In the genomic region with DNA sequence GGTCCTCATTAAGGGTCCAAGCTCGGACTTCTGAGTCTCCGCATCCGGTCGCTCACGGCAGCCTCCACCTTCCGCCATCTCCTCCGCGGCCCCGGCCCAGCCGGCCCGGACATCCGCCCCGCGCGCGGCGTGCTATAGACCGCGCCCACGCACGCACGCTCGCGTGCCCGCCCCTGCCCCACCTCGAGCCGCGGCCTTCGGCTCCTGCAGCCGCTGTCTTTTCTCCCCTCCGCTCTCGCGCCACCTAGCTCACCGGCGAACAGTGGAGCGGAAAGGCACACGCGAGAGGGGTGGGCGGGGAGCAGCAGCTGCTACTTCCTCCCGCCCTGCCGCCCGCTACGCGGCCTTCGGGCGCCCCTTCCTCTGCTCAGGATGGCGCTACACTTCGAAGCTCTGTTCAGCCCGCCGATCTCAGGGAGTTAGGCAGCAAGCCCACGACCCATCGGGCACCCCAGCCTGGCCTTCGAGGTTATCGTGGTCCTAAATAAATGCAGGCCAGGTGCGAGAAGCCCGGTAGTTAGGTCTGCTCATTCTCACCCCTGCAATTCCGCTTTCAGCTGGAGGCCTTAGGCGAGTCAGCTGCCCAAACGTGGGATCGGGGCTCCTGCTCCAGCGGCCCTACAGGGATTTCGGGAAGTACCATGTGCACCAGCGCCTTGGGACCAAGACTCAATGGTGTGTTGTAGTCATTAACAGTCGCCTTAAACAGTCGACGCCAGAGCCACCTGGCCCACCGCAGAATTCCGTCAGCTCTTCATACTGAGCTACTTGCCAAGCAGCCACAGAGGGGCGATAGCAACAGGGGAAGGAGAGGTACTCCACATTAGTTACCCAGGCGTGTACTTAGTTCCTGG, we compare ENCODE assay signal across 8 cellular contexts. TPM values are rescaled to one million over a fixed set of nuclear protein-coding genes. Genes with fewer than 3 reads are reported as not detected.
DNase-seq lines count a peak whose midpoint lies in the region; ATAC-seq and TF ChIP-seq lines count a peak whose summit lies in the region.

A gene with protein sequence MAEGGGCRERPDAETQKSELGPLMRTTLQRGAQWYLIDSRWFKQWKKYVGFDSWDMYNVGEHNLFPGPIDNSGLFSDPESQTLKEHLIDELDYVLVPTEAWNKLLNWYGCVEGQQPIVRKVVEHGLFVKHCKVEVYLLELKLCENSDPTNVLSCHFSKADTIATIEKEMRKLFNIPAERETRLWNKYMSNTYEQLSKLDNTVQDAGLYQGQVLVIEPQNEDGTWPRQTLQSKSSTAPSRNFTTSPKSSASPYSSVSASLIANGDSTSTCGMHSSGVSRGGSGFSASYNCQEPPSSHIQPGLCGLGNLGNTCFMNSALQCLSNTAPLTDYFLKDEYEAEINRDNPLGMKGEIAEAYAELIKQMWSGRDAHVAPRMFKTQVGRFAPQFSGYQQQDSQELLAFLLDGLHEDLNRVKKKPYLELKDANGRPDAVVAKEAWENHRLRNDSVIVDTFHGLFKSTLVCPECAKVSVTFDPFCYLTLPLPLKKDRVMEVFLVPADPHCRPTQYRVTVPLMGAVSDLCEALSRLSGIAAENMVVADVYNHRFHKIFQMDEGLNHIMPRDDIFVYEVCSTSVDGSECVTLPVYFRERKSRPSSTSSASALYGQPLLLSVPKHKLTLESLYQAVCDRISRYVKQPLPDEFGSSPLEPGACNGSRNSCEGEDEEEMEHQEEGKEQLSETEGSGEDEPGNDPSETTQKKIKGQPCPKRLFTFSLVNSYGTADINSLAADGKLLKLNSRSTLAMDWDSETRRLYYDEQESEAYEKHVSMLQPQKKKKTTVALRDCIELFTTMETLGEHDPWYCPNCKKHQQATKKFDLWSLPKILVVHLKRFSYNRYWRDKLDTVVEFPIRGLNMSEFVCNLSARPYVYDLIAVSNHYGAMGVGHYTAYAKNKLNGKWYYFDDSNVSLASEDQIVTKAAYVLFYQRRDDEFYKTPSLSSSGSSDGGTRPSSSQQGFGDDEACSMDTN (minus strand): TSS at position 107 of the 854 bp plus-strand sequence. CDS start 29 bp downstream, at position 78.

- H4K20me1 ChIP-seq in KMS-11 (ENCODE audit: insufficient read depth) = no peaks in the 10 kb centered on the region

- H3K27ac ChIP-seq in KMS-11 = peak within 1 kb of the TSS; percentile 98
- peak within 1 kb of the TSS; percentile 100 for H3K27ac ChIP-seq in muscle layer of colon (ENCODE audit: low read depth, low read length)

- peak within 1 kb of the TSS; percentile 77 for H3K4me2 ChIP-seq in KMS-11

- H3K9me3 ChIP-seq in muscle layer of colon (ENCODE audit: low read length) = no peaks in the 10 kb centered on the region

- no peak; the same call in 1 of the 2 replicates for TF ChIP-seq CTCF in KMS-11 (conservative IDR thresholded peaks at IDR 0.05; ENCODE audit: low read depth, low read length)

- H3K4me3 ChIP-seq in KMS-11 (IDR thresholded peaks at IDR 0.05; ENCODE audit: insufficient read depth, low read depth, low read length) (peak within 1 kb of the TSS; percentile 74), muscle layer of colon (ENCODE audit: low read depth in 1 of 2, low read length in 2 of 2) (peak within 1 kb of the TSS; percentile 84 to 99)

- H3K27me3 ChIP-seq in KMS-11 (ENCODE audit: insufficient read depth, low read depth) (no peaks in the 10 kb centered on the region), muscle layer of colon (ENCODE audit: control insufficient read depth in 1 of 2, insufficient read depth in 2 of 2, low read length in 2 of 2) (no peaks in the 10 kb centered on the region)

- peak; percentile 61 for DNase-seq in DMS79 (lab: John Stamatoyannopoulos, UW)
- DNase-seq in activated T-cell treated with anti-CD3 and anti-CD28 coated beads, Interleukin-2, amount 50 U/mL, for 24 hours = peak; percentile 94
- peak; percentile 75 for DNase-seq in stimulated activated CD8-positive, alpha-beta memory T cell treated with anti-CD3 and anti-CD28 coated beads, Interleukin-7, amount 100 ng/mL, for 24 hours (ENCODE audit: low read depth)

- peak; percentile 80 for ATAC-seq in GM21737 (IDR thresholded peaks at IDR 0.05; ENCODE audit: unreplicated experiment)
- ATAC-seq in esophagus mucosa = peak; percentile 96

- H3K27me3 Mint-ChIP-seq in activated T-cell treated with anti-CD3 and anti-CD28 coated beads, Interleukin-2, amount 50 U/mL, for 24 hours = no peaks in the 10 kb centered on the region

- peaks cover 25% of the 10 kb centered on the region; the same call in 1 of the 2 replicates for H3K79me2 ChIP-seq in KMS-11 (ENCODE audit: insufficient read depth, low read depth)

- H3K4me1 ChIP-seq in KMS-11 (ENCODE audit: low read depth, poor library complexity, severe bottlenecking) (peaks cover 6% of the 10 kb centered on the region), muscle layer of colon (ENCODE audit: insufficient read depth, low read length) (peaks cover 11% of the 10 kb centered on the region)

- H3K36me3 ChIP-seq in KMS-11 (ENCODE audit: insufficient read depth) (no peaks in the 10 kb centered on the region), muscle layer of colon (ENCODE audit: insufficient read depth, low read length) (peaks cover 14% of the 10 kb centered on the region)

- H3K36me3 Mint-ChIP-seq in activated T-cell treated with anti-CD3 and anti-CD28 coated beads, Interleukin-2, amount 50 U/mL, for 24 hours (ENCODE audit: low read depth) = peaks cover 34% of the 10 kb centered on the region

- peaks cover 49% of the 10 kb centered on the region for H3K4me1 Mint-ChIP-seq in activated T-cell treated with anti-CD3 and anti-CD28 coated beads, Interleukin-2, amount 50 U/mL, for 24 hours (ENCODE audit: low read depth)

- peak within 1 kb of the TSS; percentile 81 for H2AFZ ChIP-seq in KMS-11 (ENCODE audit: low read depth)

- H3K27ac Mint-ChIP-seq in activated T-cell treated with anti-CD3 and anti-CD28 coated beads, Interleukin-2, amount 50 U/mL, for 24 hours = peak within 1 kb of the TSS; percentile 92

- H3K4me3 Mint-ChIP-seq in activated T-cell treated with anti-CD3 and anti-CD28 coated beads, Interleukin-2, amount 50 U/mL, for 24 hours = peak within 1 kb of the TSS; percentile 97

- no peaks in the 10 kb centered on the region for H3K9me3 Mint-ChIP-seq in activated T-cell treated with anti-CD3 and anti-CD28 coated beads, Interleukin-2, amount 50 U/mL, for 24 hours

- H3K9ac ChIP-seq in KMS-11 (peak within 1 kb of the TSS; percentile 91), muscle layer of colon (ENCODE audit: low read length) (peak within 1 kb of the TSS; percentile 83)

TF ChIP-seq in PFSK-1, 5 proteins besides CTCF, POLR2A, EP300 and RAD21:
- TF ChIP-seq POLR2AphosphoS5 (IDR thresholded peaks at IDR 0.05; ENCODE audit: low read depth, low read length) (peak; percentile 54; the same call in 1 of the 2 replicates), SIN3A (IDR thresholded peaks at IDR 0.05; ENCODE audit: borderline replicate concordance, insufficient read depth, low read length) (no peak), TAF1 (IDR thresholded peaks at IDR 0.05; ENCODE audit: borderline replicate concordance, insufficient read depth, low read length) (peak; percentile 68; the same call in 1 of the 2 replicates), FOXP2 (optimal IDR thresholded peaks at IDR 0.05; ENCODE audit: borderline replicate concordance, extremely low read depth, extremely low read length, insufficient read depth) (peak; percentile 84)
- TF ChIP-seq, protein P1, sequence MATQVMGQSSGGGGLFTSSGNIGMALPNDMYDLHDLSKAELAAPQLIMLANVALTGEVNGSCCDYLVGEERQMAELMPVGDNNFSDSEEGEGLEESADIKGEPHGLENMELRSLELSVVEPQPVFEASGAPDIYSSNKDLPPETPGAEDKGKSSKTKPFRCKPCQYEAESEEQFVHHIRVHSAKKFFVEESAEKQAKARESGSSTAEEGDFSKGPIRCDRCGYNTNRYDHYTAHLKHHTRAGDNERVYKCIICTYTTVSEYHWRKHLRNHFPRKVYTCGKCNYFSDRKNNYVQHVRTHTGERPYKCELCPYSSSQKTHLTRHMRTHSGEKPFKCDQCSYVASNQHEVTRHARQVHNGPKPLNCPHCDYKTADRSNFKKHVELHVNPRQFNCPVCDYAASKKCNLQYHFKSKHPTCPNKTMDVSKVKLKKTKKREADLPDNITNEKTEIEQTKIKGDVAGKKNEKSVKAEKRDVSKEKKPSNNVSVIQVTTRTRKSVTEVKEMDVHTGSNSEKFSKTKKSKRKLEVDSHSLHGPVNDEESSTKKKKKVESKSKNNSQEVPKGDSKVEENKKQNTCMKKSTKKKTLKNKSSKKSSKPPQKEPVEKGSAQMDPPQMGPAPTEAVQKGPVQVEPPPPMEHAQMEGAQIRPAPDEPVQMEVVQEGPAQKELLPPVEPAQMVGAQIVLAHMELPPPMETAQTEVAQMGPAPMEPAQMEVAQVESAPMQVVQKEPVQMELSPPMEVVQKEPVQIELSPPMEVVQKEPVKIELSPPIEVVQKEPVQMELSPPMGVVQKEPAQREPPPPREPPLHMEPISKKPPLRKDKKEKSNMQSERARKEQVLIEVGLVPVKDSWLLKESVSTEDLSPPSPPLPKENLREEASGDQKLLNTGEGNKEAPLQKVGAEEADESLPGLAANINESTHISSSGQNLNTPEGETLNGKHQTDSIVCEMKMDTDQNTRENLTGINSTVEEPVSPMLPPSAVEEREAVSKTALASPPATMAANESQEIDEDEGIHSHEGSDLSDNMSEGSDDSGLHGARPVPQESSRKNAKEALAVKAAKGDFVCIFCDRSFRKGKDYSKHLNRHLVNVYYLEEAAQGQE (IDR thresholded peaks at IDR 0.05; ENCODE audit: insufficient read depth in 1 of 2, low read depth in 2 of 2, low read length in 2 of 2) = no peak

RNA-seq across cellular contexts. Expression of the gene that starts here (rescaled TPM):
- 29.0 TPM for polyA plus RNA-seq in PFSK-1 (2012; ENCODE audit: insufficient read length, low read depth)
- total RNA-seq in esophagus mucosa = 38.7 TPM

Comparison
In these comparisons a context has a peak if more than half of its experiments do, and no peak if none do; other contexts are left out.
1. Peak in every context shown above with its lines: DNase-seq, ATAC-seq, H3K4me3 ChIP-seq and H3K27ac ChIP-seq.